19 cellular contexts compared by ENCODE assay signal in the genomic region with DNA sequence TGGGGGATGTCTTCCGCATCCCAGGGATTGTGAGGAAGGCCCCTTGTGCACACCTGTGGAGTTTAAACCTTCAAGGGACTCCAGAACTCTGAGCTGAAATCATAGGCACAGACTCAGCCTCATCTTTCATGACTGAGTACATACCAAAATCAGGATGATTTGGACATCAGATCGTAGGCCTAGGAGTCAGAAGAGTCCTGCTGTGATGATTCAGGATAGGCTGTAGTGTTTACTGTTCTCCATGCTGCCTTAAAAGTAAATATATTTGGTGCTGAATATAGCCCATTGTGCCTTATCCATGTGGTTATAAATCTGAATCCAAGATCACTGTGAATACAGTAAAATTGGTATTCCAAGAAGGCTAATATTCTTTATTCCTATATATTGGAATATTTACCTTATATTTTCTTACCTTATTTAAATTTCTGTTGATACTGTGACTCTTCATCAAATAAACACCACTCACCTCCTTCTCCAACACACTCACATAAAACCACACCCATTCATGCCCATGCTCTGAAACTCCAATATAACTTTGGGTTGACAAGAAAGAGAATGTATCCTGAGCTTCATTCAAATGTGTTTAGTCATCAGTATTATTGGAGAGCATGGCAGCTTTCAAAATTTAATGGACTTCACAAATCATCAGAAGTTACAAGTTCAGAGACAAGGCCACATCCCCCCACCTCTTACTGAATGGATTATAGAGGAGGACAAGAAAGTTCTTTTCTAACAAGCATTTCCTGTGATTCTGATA.
"Had no signal": no experiment of that assay in that cellular context is flagged by ENCODE, and none has a peak within 500 bp of the region (broad histone marks: within the 10 kb centered on the region; RNA-seq: fewer than 3 reads in every experiment).

No MANE protein-coding gene starts in this region.

- H3K4me3 ChIP-seq: coronary artery, gastrocnemius medialis, skin epidermis, stomach, testis, upper lobe of left lung had no signal

- FAIRE-seq: endometrium had no signal

- H3K36me3 ChIP-seq: gastrocnemius medialis, stomach, upper lobe of left lung had no signal

- H3K27ac ChIP-seq: coronary artery, gastrocnemius medialis, skin epidermis, stomach, testis, upper lobe of left lung had no signal

- H3K27me3 ChIP-seq: gastrocnemius medialis, stomach, testis, upper lobe of left lung had no signal

- H3K9me3 ChIP-seq: gastrocnemius medialis, stomach, testis, upper lobe of left lung had no signal

- ATAC-seq: activated naive CD8-positive, alpha-beta T cell treated with anti-CD3 and anti-CD28 coated beads, Interleukin-2, amount 50 U/mL, for 24 hours; gastrocnemius medialis; right cardiac atrium had no signal

- H3K4me1 ChIP-seq: gastrocnemius medialis, stomach, testis, upper lobe of left lung had no signal

- DNase-seq: activated CD4-positive, alpha-beta T cell treated with anti-CD3 and anti-CD28 coated beads, Interleukin-2, amount 50 U/mL, for 1 hour; activated CD4-positive, CD25-positive, alpha-beta regulatory T cell treated with anti-CD3 and anti-CD28 coated beads, Interleukin-2, amount 50 U/mL, for 72 hours; activated CD8-positive, alpha-beta memory T cell treated with anti-CD3 and anti-CD28 coated beads, Interleukin-2, amount 50 U/mL, for 48 hours; activated effector memory CD4-positive, alpha-beta T cell treated with Interleukin-2 at 50 U/mL for 16 hours; activated naive CD4-positive, alpha-beta T cell treated with anti-CD3 and anti-CD28 coated beads, Interleukin-2, amount 10 ng/mL, durations not matched to agents 7 days and 5 days; activated naive CD8-positive, alpha-beta T cell treated with anti-CD3 and anti-CD28 coated beads, Interleukin-2, amount 50 U/mL, for 24 hours; activated T-cell treated with anti-CD3 and anti-CD28 coated beads, Interleukin-2, amount 50 U/mL, for 48 hours; anterior cingulate cortex; gastrocnemius medialis; head of caudate nucleus; right cardiac atrium; stimulated activated CD4-positive, alpha-beta T cell treated with anti-CD3 and anti-CD28 coated beads, Interleukin-4, amount 100 ng/mL, for 1 hour; stomach; T1000; testis; upper lobe of left lung had no signal
